Comparison of ENCODE assay signal across 1 cellular context in genomic region chr12:52506858-52507715, GRCh38.
TF ChIP-seq lines count a peak whose summit lies in the region.

No MANE protein-coding gene starts in this region.

TF ChIP-seq in IMR-90, 13 proteins besides CTCF, POLR2A, EP300 and RAD21 (continued from another document):
- TF ChIP-seq ELK1 (IDR thresholded peaks at IDR 0.05; ENCODE audit: borderline replicate concordance, low read depth, low read length) (no peak), CHD1 (IDR thresholded peaks at IDR 0.05; ENCODE audit: low read depth, low read length) (no peak)
